2 cellular contexts compared by ENCODE assay signal in the genomic region with DNA sequence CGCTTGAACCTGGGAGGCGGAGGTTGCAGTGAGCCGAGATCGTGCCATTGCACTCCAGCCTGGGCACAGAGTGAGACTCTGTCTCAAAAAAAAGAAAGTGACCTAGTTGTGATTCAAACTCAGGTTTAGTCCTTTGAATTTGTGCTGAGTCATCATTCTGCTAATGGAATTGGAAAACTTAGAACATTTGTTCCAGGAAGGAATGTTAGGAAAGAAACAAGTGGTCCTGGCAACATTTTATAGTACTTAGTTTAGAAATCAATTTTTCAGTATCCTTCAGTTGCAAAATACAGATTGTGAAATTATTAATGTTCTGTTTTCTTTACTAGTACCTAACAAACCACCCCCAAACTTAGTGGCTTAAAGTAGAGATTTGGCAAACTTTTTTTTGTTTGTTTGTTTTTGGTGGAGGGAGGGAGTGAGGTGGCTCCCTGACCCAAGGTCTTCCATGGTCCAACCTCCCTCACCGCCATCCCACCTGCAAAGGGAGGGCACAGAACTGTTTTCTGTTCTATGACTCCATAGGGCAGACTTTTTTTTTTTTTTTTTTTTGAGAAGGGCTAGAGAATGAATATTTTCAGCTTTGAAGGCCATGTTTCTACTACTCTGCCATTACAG.
TF ChIP-seq lines count a peak whose summit lies in the region.

No MANE protein-coding gene starts in this region.

TF ChIP-seq in A549, 52 proteins besides CTCF, POLR2A, EP300 and RAD21:
- peak; percentile 100 for TF ChIP-seq MAFK (IDR thresholded peaks at IDR 0.05; ENCODE audit: partially characterized antibody)
- TF ChIP-seq NFE2L2 (conservative IDR thresholded peaks at IDR 0.05; ENCODE audit: low read length), result peak; percentile 85
- no peak for TF ChIP-seq TFCP2L1 (CRISPR knock-in tag; IDR thresholded peaks at IDR 0.05)
- no peak for TF ChIP-seq ESRRA (IDR thresholded peaks at IDR 0.05; ENCODE audit: borderline replicate concordance, low read length)
TF ChIP-seq in A549: peak in this region for 2.

TF ChIP-seq in K562, 482 proteins besides CTCF, POLR2A, EP300 and RAD21:
- TF ChIP-seq NFE2 (IDR thresholded peaks at IDR 0.05; ENCODE audit: low read depth) (peak; percentile 80), BACH1 (tag; IDR thresholded peaks at IDR 0.05) (peak; percentile 64; the same call in 1 of the 2 replicates), ZNF316 (IDR thresholded peaks at IDR 0.05) (peak; percentile 99), ZSCAN29 (IDR thresholded peaks at IDR 0.05) (no peak), MAFG (tag; conservative IDR thresholded peaks at IDR 0.05) (peak; percentile 98), C11orf30 (IDR thresholded peaks at IDR 0.05; ENCODE audit: low read depth) (peak; percentile 98), MAFF (IDR thresholded peaks at IDR 0.05; ENCODE audit: low read length) (peak; percentile 99), HDAC6 (IDR thresholded peaks at IDR 0.05; ENCODE audit: low read depth, low read length) (no peak), NFE2L1 (tag; IDR thresholded peaks at IDR 0.05; ENCODE audit: borderline replicate concordance, low read depth) (peak; percentile 79), MAFK (IDR thresholded peaks at IDR 0.05; ENCODE audit: low read length) (peak; percentile 99)
TF ChIP-seq in K562: peak in this region for 8.
